Comparison of ENCODE assay signal across 11 cellular contexts in genomic region chr1:199273837-199274379, GRCh38.
DNase-seq lines count a peak whose midpoint lies in the region; ATAC-seq, FAIRE-seq and TF ChIP-seq lines count a peak whose summit lies in the region.
"Had no signal": no experiment of that assay in that cellular context is flagged by ENCODE, and none has a peak within 500 bp of the region (broad histone marks: within the 10 kb centered on the region; RNA-seq: fewer than 3 reads in every experiment).

No MANE protein-coding gene starts in this region.

- no peaks in the 10 kb centered on the region for H3K27me3 Mint-ChIP-seq in astrocyte (ENCODE audit: low read depth, unreplicated experiment)
- no peaks in the 10 kb centered on the region for H3K27me3 Mint-ChIP-seq in mesothelial cell of epicardium (ENCODE audit: low read depth)

- peak overlapping the region; percentile 86 for H3K27ac ChIP-seq in astrocyte (ENCODE audit: low read depth, low read length)
- H3K27ac ChIP-seq: KMS-11 had no signal

- H3K4me3 Mint-ChIP-seq in astrocyte (ENCODE audit: unreplicated experiment) = no peak overlapping the region
- H3K4me3 Mint-ChIP-seq in mesothelial cell of epicardium = no peak overlapping the region
- H3K4me3 Mint-ChIP-seq: nephron progenitor cell had no signal

- ATAC-seq in HG03196 (IDR thresholded peaks at IDR 0.05; ENCODE audit: unreplicated experiment) (no peak), left cardiac atrium (no peak), GM19455 (IDR thresholded peaks at IDR 0.05; ENCODE audit: unreplicated experiment) (no peak)

- FAIRE-seq in astrocyte (lab: Jason Lieb, UNC) = no peak

- no peaks in the 10 kb centered on the region for H3K27me3 ChIP-seq in Loucy (ENCODE audit: insufficient read depth, low read length, poor library complexity, severe bottlenecking)
- no peaks in the 10 kb centered on the region for H3K27me3 ChIP-seq in astrocyte (ENCODE audit: insufficient read depth, low read length)

- H3K4me1 Mint-ChIP-seq in astrocyte (ENCODE audit: low read depth, unreplicated experiment) = peaks cover 35% of the 10 kb centered on the region
- peaks cover 16% of the 10 kb centered on the region for H3K4me1 Mint-ChIP-seq in mesothelial cell of epicardium
- H3K4me1 Mint-ChIP-seq: nephron progenitor cell had no signal

- H3K4me1 ChIP-seq in Loucy (ENCODE audit: insufficient read depth, low read length, poor library complexity, severe bottlenecking) (no peaks in the 10 kb centered on the region), astrocyte (ENCODE audit: insufficient read depth, low read length) (peaks cover 26% of the 10 kb centered on the region)

- H3K36me3 Mint-ChIP-seq in astrocyte (ENCODE audit: low read depth, unreplicated experiment) (no peaks in the 10 kb centered on the region), mesothelial cell of epicardium (no peaks in the 10 kb centered on the region)

- H3K9me3 Mint-ChIP-seq in astrocyte (ENCODE audit: unreplicated experiment) (no peaks in the 10 kb centered on the region), mesothelial cell of epicardium (peaks cover 14% of the 10 kb centered on the region)
- H3K9me3 Mint-ChIP-seq: nephron progenitor cell had no signal

- H3K9ac ChIP-seq in Loucy (ENCODE audit: low read depth, low read length, poor library complexity, severe bottlenecking) (no peak overlapping the region), astrocyte (ENCODE audit: low read length) (no peak overlapping the region)
- H3K9ac ChIP-seq: KMS-11 had no signal

- H3K79me2 ChIP-seq in Loucy (ENCODE audit: insufficient read depth, low read length) = no peaks in the 10 kb centered on the region
- no peaks in the 10 kb centered on the region for H3K79me2 ChIP-seq in astrocyte (ENCODE audit: insufficient read depth, low read length)

- H4K20me1 ChIP-seq in Loucy (ENCODE audit: insufficient read depth, low read length, poor library complexity, severe bottlenecking) = no peaks in the 10 kb centered on the region
- H4K20me1 ChIP-seq in astrocyte (ENCODE audit: insufficient read depth, low read length) = no peaks in the 10 kb centered on the region

- H2AFZ ChIP-seq in Loucy (ENCODE audit: low read length) = 0 out of 2 replicates have a peak overlapping the region, but pooled peaks have one; percentile 38
- no peak overlapping the region for H2AFZ ChIP-seq in astrocyte (ENCODE audit: low read depth, low read length)

- intact Hi-C loops in left cardiac atrium (cut with DNase I) = no loop called here

- no peaks in the 10 kb centered on the region for H3F3A ChIP-seq in Loucy (ENCODE audit: low read depth)

- no peak for TF ChIP-seq CTCF in Loucy (conservative IDR thresholded peaks at IDR 0.05; ENCODE audit: low read length)
- no peak for TF ChIP-seq CTCF in astrocyte (IDR thresholded peaks at IDR 0.05; ENCODE audit: insufficient read depth, low read depth, low read length)
- TF ChIP-seq CTCF in mesothelial cell of epicardium (IDR thresholded peaks at IDR 0.05; ENCODE audit: unreplicated experiment) = no peak

- H3K9me3 ChIP-seq in Loucy (ENCODE audit: insufficient read depth, low read depth, low read length) (no peaks in the 10 kb centered on the region), astrocyte (ENCODE audit: insufficient read depth, low read depth, low read length) (no peaks in the 10 kb centered on the region)

- no peaks in the 10 kb centered on the region for H3K9me2 ChIP-seq in Loucy (replicated peaks; ENCODE audit: low read depth, low read length)

- H3K36me3 ChIP-seq in Loucy (ENCODE audit: insufficient read depth, low read length) (no peaks in the 10 kb centered on the region), astrocyte (ENCODE audit: insufficient read depth, low read length) (no peaks in the 10 kb centered on the region)

- H3K4me2 ChIP-seq in Loucy (ENCODE audit: low read depth, low read length, poor library complexity, severe bottlenecking) (no peak overlapping the region), astrocyte (ENCODE audit: low read length) (no peak overlapping the region)
- H3K4me2 ChIP-seq: KMS-11 had no signal

- DNase-seq in ELR (ENCODE audit: low read depth) (peak; percentile 55), astrocyte (ENCODE audit: low read depth) (peak; percentile 60), mesothelial cell of epicardium (ENCODE audit: low spot score in 2 of 2, unreplicated experiment in 2 of 2) (no peak), left cardiac atrium (no peak)
- no peak for DNase-seq in activated CD4-positive, alpha-beta T cell treated with anti-CD3 and anti-CD28 coated beads for 48 hours
- DNase-seq: DND-41, nephron progenitor cell had no signal

- H3K27ac Mint-ChIP-seq in astrocyte (ENCODE audit: unreplicated experiment) (peak overlapping the region; percentile 60), mesothelial cell of epicardium (peak overlapping the region; percentile 22)
- H3K27ac Mint-ChIP-seq: nephron progenitor cell had no signal

- H3K4me3 ChIP-seq in Loucy (ENCODE audit: low read length, poor library complexity, severe bottlenecking) = no peak overlapping the region
- H3K4me3 ChIP-seq in astrocyte (ENCODE audit: insufficient read depth, low read depth, low read length) = no peak overlapping the region

Comparison
In these comparisons a context has a peak if more than half of its experiments do, and no peak if none do; other contexts are left out.
1. DNase-seq: peak in ELR (single experiment) and astrocyte (single experiment); none in mesothelial cell of epicardium (0 of 2), activated CD4-positive, alpha-beta T cell treated with anti-CD3 and anti-CD28 coated beads for 48 hours (single experiment) and left cardiac atrium (single experiment).